ENCODE assay signal across 12 cellular contexts in genomic region chr9:4887556-4887955, GRCh38.
DNase-seq lines count a peak whose midpoint lies in the region; FAIRE-seq and TF ChIP-seq lines count a peak whose summit lies in the region.
"Had no signal": no experiment of that assay in that cellular context is flagged by ENCODE, and none has a peak within 500 bp of the region (broad histone marks: within the 10 kb centered on the region; RNA-seq: fewer than 3 reads in every experiment).

No MANE protein-coding gene starts in this region.

- intact Hi-C loops in Caco-2 (cut with micrococcal nuclease; ENCODE audit: unreplicated experiment) = no loop called here

- TF ChIP-seq CTCF in Caco-2 (IDR thresholded peaks at IDR 0.05; ENCODE audit: insufficient read depth in 1 of 2, low read depth in 1 of 2, low read length in 1 of 2, severe bottlenecking in 1 of 2, unreplicated experiment in 1 of 2) = no peak

- no peaks in the 10 kb centered on the region for H3K9me3 ChIP-seq in Caco-2

- H3K36me3 ChIP-seq in Caco-2 (ENCODE audit: control insufficient read depth, insufficient read depth, low read length) = no peaks in the 10 kb centered on the region

- H3K27me3 ChIP-seq in Caco-2 (replicated peaks; ENCODE audit: control insufficient read depth, insufficient read depth, low read length) = no peaks in the 10 kb centered on the region

- H3K27me3 Mint-ChIP-seq in Caco-2 (ENCODE audit: insufficient read depth, unreplicated experiment) = no peaks in the 10 kb centered on the region
- H3K27me3 Mint-ChIP-seq: CD4-positive, alpha-beta memory T cell; IgD-negative memory B cell had no signal

- no peaks in the 10 kb centered on the region for H3K9me3 Mint-ChIP-seq in Caco-2 (ENCODE audit: unreplicated experiment)
- H3K9me3 Mint-ChIP-seq: CD4-positive, alpha-beta memory T cell; IgD-negative memory B cell had no signal

- no peak for FAIRE-seq in H54 (lab: Jason Lieb, UNC)

- H3K4me1 Mint-ChIP-seq in Caco-2 (ENCODE audit: low read depth, unreplicated experiment) = no peaks in the 10 kb centered on the region
- H3K4me1 Mint-ChIP-seq: CD4-positive, alpha-beta memory T cell had no signal

- H3K4me3 Mint-ChIP-seq in Caco-2 (ENCODE audit: unreplicated experiment) = no peak overlapping the region
- H3K4me3 Mint-ChIP-seq: CD4-positive, alpha-beta memory T cell; IgD-negative memory B cell had no signal

- no peak for TF ChIP-seq POLR2A in H54 (IDR thresholded peaks at IDR 0.05; ENCODE audit: low read depth, low read length)

- no TSS peak for BruUV-seq in Caco-2 (replicated peaks; lab: Mats Ljungman, UMichigan)

- POLR2A ChIA-PET in Caco-2 (lab: Charles Lee) = no interaction called here

- H3K27ac Mint-ChIP-seq in Caco-2 (ENCODE audit: unreplicated experiment) = peak overlapping the region; percentile 24
- H3K27ac Mint-ChIP-seq: IgD-negative memory B cell had no signal

- H3K4me3 ChIP-seq in Caco-2 (ENCODE audit: low read depth, low read length) = no peak overlapping the region

- DNase-seq in Caco-2 (no peak), NCI-H1105 (lab: John Stamatoyannopoulos, UW) (peak; percentile 61), cerebellum (ENCODE audit: low spot score) (peak; percentile 13), myocyte (ENCODE audit: low read depth) (peak; percentile 87), SK-N-DZ (ENCODE audit: low spot score) (no peak), HT-29 (ENCODE audit: low spot score) (no peak), H54 (ENCODE audit: insufficient read length, low spot score) (no peak)
- no peak for DNase-seq in activated CD4-positive, alpha-beta T cell treated with anti-CD3 and anti-CD28 coated beads for 4 hours
- DNase-seq: CD4-positive, alpha-beta memory T cell; foreskin melanocyte had no signal

- no peaks in the 10 kb centered on the region for H3K36me3 Mint-ChIP-seq in Caco-2 (ENCODE audit: insufficient read depth, unreplicated experiment)

- no peaks in the 10 kb centered on the region for H3K4me1 ChIP-seq in Caco-2
- H3K4me1 ChIP-seq: parathyroid adenoma had no signal

- CTCF ChIA-PET in Caco-2 (lab: Charles Lee) = no interaction called here

Comparison
In these comparisons a context has a peak if more than half of its experiments do, and no peak if none do; other contexts are left out.
1. DNase-seq: peak in NCI-H1105 (single experiment), cerebellum (single experiment) and myocyte (single experiment); none in Caco-2 (0 of 2), SK-N-DZ (single experiment), activated CD4-positive, alpha-beta T cell treated with anti-CD3 and anti-CD28 coated beads for 4 hours (0 of 2), HT-29 (single experiment) and H54 (single experiment).